In genomic region chr15:88331291-88331690, GRCh38 we compare ENCODE assay signal across 8 cellular contexts.
DNase-seq lines count a peak whose midpoint lies in the region; ATAC-seq and TF ChIP-seq lines count a peak whose summit lies in the region.

No MANE protein-coding gene starts in this region.

- intact Hi-C loops in aorta (cut with DNase I) = loop anchor here in 1 of 2 donors (10.0 kb wide), 1 partner anchor 124 kb away; no protein-coding TSS in a partner anchor
- intact Hi-C loops in vagina (cut with DNase I) = no loop called here

- peaks cover 2 to 6% of the 10 kb centered on the region in 2 donors for H3K4me1 ChIP-seq in aorta (ENCODE audit: control insufficient read depth in 1 of 2, insufficient read depth in 2 of 2, low read length in 2 of 2)
- H3K4me1 ChIP-seq in vagina = no peaks in the 10 kb centered on the region

- TF ChIP-seq POLR2A in vagina (IDR thresholded peaks at IDR 0.05) = no peak

- peak; percentile 18 for DNase-seq in NCI-H2227 (lab: John Stamatoyannopoulos, UW; ENCODE audit: unreplicated experiment)
- no peak for DNase-seq in NCI-H2227 treated with DMSO at 0.1 percent for 48 hours (lab: John Stamatoyannopoulos, UW)
- DNase-seq in HFF-Myc (ENCODE audit: extremely low read depth, low read depth) = peak; percentile 5
- DNase-seq in NCI-H748 (lab: John Stamatoyannopoulos, UW; ENCODE audit: unreplicated experiment) = peak; percentile 62
- peak; percentile 9 for DNase-seq in activated naive CD4-positive, alpha-beta T cell treated with Interleukin-2 at 50 U/mL for 16 hours
- peak; percentile 79 for DNase-seq in left kidney (ENCODE audit: low read depth, low spot score)
- DNase-seq in aorta = no peak
- no peak for DNase-seq in vagina (ENCODE audit: extremely low spot score in 2 of 2)

- ATAC-seq in aorta (ENCODE audit: low FRiP score) = no peak

- WGBS in aorta, 2 donors = 52 to 57% methylated on average over 8 of the region's 8 CpGs

- H3K27ac ChIP-seq in aorta (ENCODE audit: low read depth in 1 of 2, low read length in 2 of 2) = no peak overlapping the region
- H3K27ac ChIP-seq in vagina = no peak overlapping the region

- TF ChIP-seq CTCF in HFF-Myc (IDR thresholded peaks at IDR 0.05; ENCODE audit: low read depth, low read length, missing control alignments) (peak; percentile 74), vagina (IDR thresholded peaks at IDR 0.05) (no peak)

- H3K9me3 ChIP-seq in aorta (ENCODE audit: control insufficient read depth, low read length) (no peaks in the 10 kb centered on the region), vagina (no peaks in the 10 kb centered on the region)

- H3K4me3 ChIP-seq in HFF-Myc (replicated peaks; ENCODE audit: low read depth, low read length) (no peak overlapping the region), aorta (ENCODE audit: low read length in 2 of 2) (no peak overlapping the region), vagina (no peak overlapping the region)

- no peaks in the 10 kb centered on the region for H3K27me3 ChIP-seq in aorta (ENCODE audit: control insufficient read depth in 1 of 2, insufficient read depth in 2 of 2, low read length in 1 of 2)
- no peaks in the 10 kb centered on the region for H3K27me3 ChIP-seq in vagina

- H3K36me3 ChIP-seq in aorta (ENCODE audit: control insufficient read depth in 1 of 2, insufficient read depth in 2 of 2, low read length in 1 of 2) = no peaks in the 10 kb centered on the region
- H3K36me3 ChIP-seq in vagina = no peaks in the 10 kb centered on the region

Comparison
In these comparisons a context has a peak if more than half of its experiments do, and no peak if none do; other contexts are left out.
1. DNase-seq: peak in NCI-H2227 (single experiment), HFF-Myc (single experiment), NCI-H748 (single experiment), activated naive CD4-positive, alpha-beta T cell treated with Interleukin-2 at 50 U/mL for 16 hours (single experiment) and left kidney (single experiment); none in NCI-H2227 treated with DMSO at 0.1 percent for 48 hours (single experiment), aorta (0 of 2) and vagina (0 of 2).